In the genomic region with DNA sequence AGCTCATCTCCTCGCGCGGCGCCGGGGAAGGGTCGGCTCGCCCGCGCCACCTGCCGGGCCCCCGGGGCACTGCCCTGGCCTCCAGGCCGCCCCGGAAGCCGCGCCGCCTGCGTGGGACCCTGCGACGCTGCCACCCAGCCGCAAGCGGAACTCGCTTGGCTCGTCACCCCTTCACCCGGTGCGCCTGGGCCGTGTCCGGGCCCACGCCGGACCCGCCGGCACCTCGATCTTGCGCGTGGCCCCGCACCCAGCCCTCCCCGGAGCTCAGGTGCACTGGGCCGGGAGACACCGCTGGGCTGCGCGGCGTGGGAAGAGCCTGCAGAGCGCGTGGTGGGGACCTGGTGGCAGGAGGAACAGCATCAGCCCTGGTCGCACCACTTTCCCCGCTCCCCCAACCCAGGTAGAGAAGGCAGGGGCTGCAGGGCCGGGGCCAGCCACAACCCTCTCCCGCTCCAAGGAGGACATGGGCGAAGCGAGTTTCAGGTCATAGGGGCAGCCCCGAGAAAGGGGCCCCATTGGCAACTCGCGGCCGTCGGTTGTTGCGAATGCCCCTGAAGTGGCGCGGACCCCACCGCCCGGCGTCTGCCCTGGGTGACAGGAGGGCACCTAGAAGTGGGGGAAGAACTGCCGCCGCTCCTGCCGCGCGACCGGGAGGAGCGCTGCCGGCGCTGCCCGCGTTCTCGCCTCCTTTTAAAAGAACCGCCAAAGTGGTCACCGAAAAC, we compare ENCODE assay signal across 8 cellular contexts. TPM values are rescaled to one million over a fixed set of nuclear protein-coding genes. Genes with fewer than 3 reads are reported as not detected.
A peak's percentile ranks its signal among the peaks of the same experiment; 100 is the strongest.
DNase-seq lines count a peak whose midpoint lies in the region; ATAC-seq and TF ChIP-seq lines count a peak whose summit lies in the region.

No MANE protein-coding gene starts in this region.

- no peaks in the 10 kb centered on the region for H3K9me3 Mint-ChIP-seq in T-cell

- intact Hi-C loops in sciatic nerve (cut with DNase I): no loop called here

- POLR2A ChIA-PET in T-cell (lab: Charles Lee): interaction anchor here (0.6 to 2.1 kb wide), 5 partner anchors 10 to 89 kb away, joined by 4 to 23 read pairs (median 17); a partner anchor contains a TSS

- H3K36me3 ChIP-seq in GM06990 (ENCODE audit: control insufficient read depth, insufficient read depth, low read length): peaks cover 20% of the 10 kb centered on the region

- peak; percentile 92 for DNase-seq in GM06990 (ENCODE audit: extremely low read depth, insufficient read length)
- peak; percentile 55 for DNase-seq in GOT3 (lab: John Stamatoyannopoulos, UW)
- peak; percentile 88 for DNase-seq in LoVo (ENCODE audit: low spot score)
- DNase-seq in T-cell: peak; percentile 67 to 91 (median 82)
- DNase-seq in amygdala (lab: John Stamatoyannopoulos, UW): peak in 45 of 56 donors; percentile 4 to 85 (median 62)
- peak; percentile 41 to 72 for DNase-seq in hippocampal formation (lab: John Stamatoyannopoulos, UW)
- DNase-seq in sciatic nerve (ENCODE audit: low spot score): peak; percentile 85

- H3K27ac Mint-ChIP-seq in T-cell: peak overlapping the region; percentile 81 to 91

- peak; percentile 87 to 94 (median 90) for ATAC-seq in T-cell (replicated peaks in 1 of 4)
- ATAC-seq in sciatic nerve: peak; percentile 63
- ATAC-seq in HG02884 (IDR thresholded peaks at IDR 0.05; ENCODE audit: unreplicated experiment): no peak

- H3K4me3 ChIP-seq in GM06990 (replicated peaks; ENCODE audit: low read depth, low read length): peak overlapping the region; percentile 93

- CTCF ChIA-PET in T-cell (lab: Charles Lee): interaction anchor here (0.5 to 2.7 kb wide), 17 partner anchors 10 to 506 kb away, joined by 3 to 80 read pairs (median 4); a partner anchor contains a TSS

- H3K27me3 Mint-ChIP-seq in T-cell: no peaks in the 10 kb centered on the region

- H3K27me3 ChIP-seq in GM06990 (replicated peaks; ENCODE audit: control insufficient read depth, insufficient read depth, low read length): no peaks in the 10 kb centered on the region

- peaks cover 6% of the 10 kb centered on the region for H3K36me3 Mint-ChIP-seq in T-cell

- peaks cover 24 to 40% (median 31%) of the 10 kb centered on the region in 3 donors for H3K4me1 Mint-ChIP-seq in T-cell

- peak; percentile 2 for TF ChIP-seq CTCF in GM06990 (IDR thresholded peaks at IDR 0.05; ENCODE audit: insufficient read depth, low read length, poor library complexity, severe bottlenecking)

- H3K4me3 Mint-ChIP-seq in T-cell: peak overlapping the region; percentile 80 to 84 (median 81)

RNA-seq across cellular contexts. Expression of a gene that starts 0.4 kb away (rescaled TPM):
- total RNA-seq in T-cell: 10 to 100 TPM; 27.1 to 45.6 (median 39.2) TPM
- 26.2 TPM for total RNA-seq in sciatic nerve

RNA-seq across cellular contexts. Expression of a gene that starts 9.7 kb away (rescaled TPM):
- total RNA-seq in T-cell: 10 to 100 TPM; 29.8 to 39.4 (median 33.6) TPM
- total RNA-seq in sciatic nerve: 21.8 TPM

RNA-seq across cellular contexts. Expression of a gene that starts 10.0 kb away (rescaled TPM):
- total RNA-seq in T-cell (100 to 1,000 TPM in 3 of 5 donors, 10 to 100 TPM in 2; 78.1 to 118 (median 102) TPM), sciatic nerve (75.0 TPM)

RNA-seq across cellular contexts. Expression of a gene that starts 17.8 kb away (rescaled TPM):
- total RNA-seq in T-cell (10 to 100 TPM; 12.4 to 30.1 (median 25.9) TPM), sciatic nerve (22.5 TPM)
